13 cellular contexts compared by ENCODE assay signal in genomic region chr3:167066977-167067843, GRCh38.
DNase-seq lines count a peak whose midpoint lies in the region; ATAC-seq and TF ChIP-seq lines count a peak whose summit lies in the region.
"Had no signal": no experiment of that assay in that cellular context is flagged by ENCODE, and none has a peak within 500 bp of the region (broad histone marks: within the 10 kb centered on the region; RNA-seq: fewer than 3 reads in every experiment).

No MANE protein-coding gene starts in this region.

- ATAC-seq in GM19467 (IDR thresholded peaks at IDR 0.05; ENCODE audit: unreplicated experiment) (peak; percentile 66), natural killer cell (no peak)
- ATAC-seq: T-helper 17 cell had no signal

- DNase-seq in NCI-H2029 (lab: John Stamatoyannopoulos, UW) (peak; percentile 6), SHP77 (lab: John Stamatoyannopoulos, UW) (peak; percentile 77), renal cortical epithelial cell (ENCODE audit: low read depth) (peak; percentile 64), iPS-NIHi7 (ENCODE audit: extremely low spot score) (no peak), SKM-1 (lab: John Stamatoyannopoulos, UW; ENCODE audit: unreplicated experiment) (no peak), natural killer cell (no peak)
- DNase-seq: activated effector memory CD4-positive, alpha-beta T cell treated with Interleukin-2 at 50 U/mL for 16 hours; CD4-positive, CD25-positive, alpha-beta regulatory T cell; MV-4-11; naive B cell; PC-9; T-helper 17 cell had no signal

- intact Hi-C loops in natural killer cell (cut with micrococcal nuclease): no loop called here

- no peaks in the 10 kb centered on the region for H3K27me3 Mint-ChIP-seq in natural killer cell (ENCODE audit: low read depth in 2 of 2)
- H3K27me3 Mint-ChIP-seq: CD4-positive, CD25-positive, alpha-beta regulatory T cell; naive B cell; T-helper 17 cell had no signal

- TF ChIP-seq CTCF in natural killer cell (IDR thresholded peaks at IDR 0.05): no peak

- H3K4me1 Mint-ChIP-seq in natural killer cell: no peaks in the 10 kb centered on the region
- H3K4me1 Mint-ChIP-seq: CD4-positive, CD25-positive, alpha-beta regulatory T cell; naive B cell; T-helper 17 cell had no signal

- H3K4me3 Mint-ChIP-seq in natural killer cell: no peak overlapping the region
- H3K4me3 Mint-ChIP-seq: CD4-positive, CD25-positive, alpha-beta regulatory T cell; T-helper 17 cell had no signal

- no peak overlapping the region for H3K27ac Mint-ChIP-seq in natural killer cell
- H3K27ac Mint-ChIP-seq: CD4-positive, CD25-positive, alpha-beta regulatory T cell; naive B cell; T-helper 17 cell had no signal

- no peaks in the 10 kb centered on the region for H3K36me3 Mint-ChIP-seq in natural killer cell
- H3K36me3 Mint-ChIP-seq: CD4-positive, CD25-positive, alpha-beta regulatory T cell; naive B cell had no signal

- peaks cover 8 to 13% of the 10 kb centered on the region in 2 donors for H3K9me3 Mint-ChIP-seq in natural killer cell

Comparison
In these comparisons a context has a peak if more than half of its experiments do, and no peak if none do; other contexts are left out.
1. DNase-seq: peak in NCI-H2029 (single experiment), SHP77 (2 of 2) and renal cortical epithelial cell (single experiment); none in iPS-NIHi7 (single experiment), SKM-1 (single experiment) and natural killer cell (single experiment).